11 cellular contexts compared by ENCODE assay signal in genomic region chr7:139936760-139937310, GRCh38.
DNase-seq lines count a peak whose midpoint lies in the region; ATAC-seq, FAIRE-seq and TF ChIP-seq lines count a peak whose summit lies in the region.
"Had no signal": no experiment of that assay in that cellular context is flagged by ENCODE, and none has a peak within 500 bp of the region (broad histone marks: within the 10 kb centered on the region; RNA-seq: fewer than 3 reads in every experiment).

No MANE protein-coding gene starts in this region.

- in situ Hi-C loops in HepG2 (cut with HindIII; ENCODE audit: extremely low pct_ligation_motif_present, low pct_unique_long_range_greater_than_20kb) = no loop called here

- H4K20me1 ChIP-seq in HepG2 (ENCODE audit: insufficient read depth, low read length) = no peaks in the 10 kb centered on the region

- H3K9ac ChIP-seq in HepG2 (ENCODE audit: insufficient read depth, low read depth, low read length) = no peak overlapping the region

- CTCF ChIA-PET in HepG2 (lab: Yijun Ruan, JAX; ENCODE audit: low intra/inter-chr PET ratio, low total read pairs) = no interaction called here

- H3K36me3 ChIP-seq in adrenal gland (replicated peaks in 1 of 2) = no peaks in the 10 kb centered on the region
- H3K36me3 ChIP-seq in HepG2 (replicated peaks in 1 of 2; ENCODE audit: control insufficient read depth in 1 of 2, insufficient read depth in 2 of 2, low read length in 2 of 2) = no peaks in the 10 kb centered on the region

- H3K79me2 ChIP-seq in HepG2 (ENCODE audit: insufficient read depth, low read length) = no peaks in the 10 kb centered on the region

- 36 to 48% (median 43%) methylated on average over 2 of the region's 2 CpGs for WGBS in adrenal gland, 4 donors
- WGBS in HepG2 (ENCODE audit: low lambda C conversion rate) = 29% methylated on average over 2 of the region's 2 CpGs

- H3K4me3 ChIP-seq in AG09309 (ENCODE audit: control insufficient read depth, low read depth, low read length) (no peak overlapping the region), adrenal gland (no peak overlapping the region), HepG2 (replicated peaks in 1 of 3; ENCODE audit: insufficient read depth in 1 of 3, low read depth in 2 of 3, low read length in 3 of 3) (no peak overlapping the region)

- TF ChIP-seq EP300 in HepG2 (IDR thresholded peaks at IDR 0.05; ENCODE audit: low read depth in 2 of 2, low read length in 2 of 2) (no peak), HepG2 (CRISPR knock-in tag; IDR thresholded peaks at IDR 0.05; ENCODE audit: borderline replicate concordance) (no peak)

- intact Hi-C loops in adrenal gland (cut with DNase I) (no loop called here), HepG2 (cut with micrococcal nuclease; ENCODE audit: unreplicated experiment) (no loop called here)

- peak overlapping the region in 1 of 5 donors; percentile 22 for H3K27ac ChIP-seq in adrenal gland
- H3K27ac ChIP-seq in HepG2 (ENCODE audit: extremely low read length, insufficient read depth, low read length) = no peak overlapping the region

- no peaks in the 10 kb centered on the region for H3K9me3 ChIP-seq in adrenal gland (replicated peaks in 1 of 3)
- no peaks in the 10 kb centered on the region for H3K9me3 ChIP-seq in HepG2 (ENCODE audit: low read length)

- no peak overlapping the region for H3K4me2 ChIP-seq in HepG2 (ENCODE audit: low read depth, low read length)

- POLR2A ChIA-PET in HepG2 (lab: Yijun Ruan, JAX) = no interaction called here

- H3K4me1 ChIP-seq in adrenal gland (replicated peaks in 1 of 2) = no peaks in the 10 kb centered on the region
- H3K4me1 ChIP-seq in HepG2 (ENCODE audit: insufficient read depth, low read length) = peaks cover 14% of the 10 kb centered on the region; the same call in 1 of the 2 replicates

- H3K27me3 ChIP-seq in adrenal gland = no peaks in the 10 kb centered on the region
- H3K27me3 ChIP-seq in HepG2 (ENCODE audit: control insufficient read depth in 1 of 2, insufficient read depth in 2 of 2, low read length in 2 of 2) = no peaks in the 10 kb centered on the region

- no peak for TF ChIP-seq POLR2A in adrenal gland (IDR thresholded peaks at IDR 0.05)
- TF ChIP-seq POLR2A in HepG2 (IDR thresholded peaks at IDR 0.05; ENCODE audit: insufficient read depth in 1 of 2, low read depth in 2 of 2, low read length in 2 of 2) = no peak

- BruUV-seq in HepG2 (replicated peaks; lab: Mats Ljungman, UMichigan) = no TSS peak

- no peak for FAIRE-seq in HepG2 (lab: Jason Lieb, UNC)
- FAIRE-seq: keratinocyte had no signal

- TF ChIP-seq CTCF in AG09309 (IDR thresholded peaks at IDR 0.05; ENCODE audit: control insufficient read depth, insufficient read depth, low read depth, low read length, missing control alignments) (no peak), adrenal gland (IDR thresholded peaks at IDR 0.05) (no peak), HepG2 (CRISPR knock-in tag; IDR thresholded peaks at IDR 0.05) (no peak)

- no peak overlapping the region for H2AFZ ChIP-seq in HepG2 (ENCODE audit: low read length)

- TF ChIP-seq RAD21 in HepG2 (CRISPR knock-in tag; IDR thresholded peaks at IDR 0.05) = no peak

- peak; percentile 77 for ATAC-seq in HepG2
- no peak for ATAC-seq in HG03095 (IDR thresholded peaks at IDR 0.05; ENCODE audit: unreplicated experiment)
- no peak for ATAC-seq in GM18870 (IDR thresholded peaks at IDR 0.05; ENCODE audit: unreplicated experiment)

- DNase-seq in AG09309 (ENCODE audit: low read depth) (peak; percentile 39), HT1080 (ENCODE audit: low read depth) (peak; percentile 76), adrenal gland (peak in 5 of 7 donors; percentile 24 to 69 (median 41)), HepG2 (ENCODE audit: low spot score) (peak; percentile 62), NK-92 (lab: John Stamatoyannopoulos, UW; ENCODE audit: unreplicated experiment) (no peak)
- DNase-seq in stimulated activated CD4-positive, alpha-beta T cell treated with anti-CD3 and anti-CD28 coated beads, Interleukin-4, amount 100 ng/mL, for 4 hours = no peak
- DNase-seq: activated CD4-positive, CD25-positive, alpha-beta regulatory T cell treated with anti-CD3 and anti-CD28 coated beads, Interleukin-2, amount 50 U/mL, for 72 hours; NCI-H524 treated with DMSO at 0.1 percent for 48 hours had no signal

TF ChIP-seq in HepG2, 621 proteins besides CTCF, POLR2A, EP300 and RAD21:
- peak; percentile 83 for TF ChIP-seq TFAP4 (IDR thresholded peaks at IDR 0.05; ENCODE audit: borderline replicate concordance, low read depth)
- TF ChIP-seq ZNF335 (CRISPR knock-in tag; IDR thresholded peaks at IDR 0.05) = no peak
- no peak for TF ChIP-seq HMG20A (CRISPR knock-in tag; IDR thresholded peaks at IDR 0.05; ENCODE audit: borderline replicate concordance)
- no peak for TF ChIP-seq NFE2L2 (IDR thresholded peaks at IDR 0.05; ENCODE audit: low read length)
- TF ChIP-seq SNRNP70 (IDR thresholded peaks at IDR 0.05; ENCODE audit: low read depth, low read length) = no peak
- peak; percentile 38; the same call in 1 of the 2 replicates for TF ChIP-seq CEBPB (IDR thresholded peaks at IDR 0.05; ENCODE audit: borderline replicate concordance, low read depth, low read length)
- no peak for TF ChIP-seq ZFP91 (CRISPR knock-in tag; IDR thresholded peaks at IDR 0.05; ENCODE audit: borderline replicate concordance)
- TF ChIP-seq ZNF773 (CRISPR knock-in tag; IDR thresholded peaks at IDR 0.05; ENCODE audit: borderline replicate concordance) = no peak
- TF ChIP-seq RARA (CRISPR knock-in tag; IDR thresholded peaks at IDR 0.05) = peak; percentile 59; the same call in 1 of the 2 replicates
- no peak for TF ChIP-seq XBP1 (CRISPR knock-in tag; IDR thresholded peaks at IDR 0.05)
- no peak for TF ChIP-seq ZBTB37 (CRISPR knock-in tag; IDR thresholded peaks at IDR 0.05)
- no peak for TF ChIP-seq POLR2AphosphoS5 (IDR thresholded peaks at IDR 0.05; ENCODE audit: low read depth, low read length)
- TF ChIP-seq FOSL2 (CRISPR knock-in tag; IDR thresholded peaks at IDR 0.05) = peak; percentile 82
- TF ChIP-seq MTF1 (CRISPR knock-in tag; IDR thresholded peaks at IDR 0.05) = no peak
- TF ChIP-seq TFDP2 (CRISPR knock-in tag; IDR thresholded peaks at IDR 0.05) = no peak

Comparison
In these comparisons a context has a peak if more than half of its experiments do, and no peak if none do; other contexts are left out.
1. DNase-seq: peak in AG09309 (single experiment), HT1080 (single experiment), adrenal gland (5 of 7) and HepG2 (single experiment); none in NK-92 (single experiment) and stimulated activated CD4-positive, alpha-beta T cell treated with anti-CD3 and anti-CD28 coated beads, Interleukin-4, amount 100 ng/mL, for 4 hours (0 of 2).